ENCODE assay signal across 1 cellular context in genomic region chr6:104940881-104941693, GRCh38.
A peak's percentile ranks its signal among the peaks of the same experiment; 100 is the strongest.
TF ChIP-seq lines count a peak whose summit lies in the region.

No MANE protein-coding gene starts in this region.

TF ChIP-seq in HepG2, 621 proteins besides CTCF, POLR2A, EP300 and RAD21 (continued from another document and continues in another):
- TF ChIP-seq MLXIP (CRISPR knock-in tag; IDR thresholded peaks at IDR 0.05; ENCODE audit: borderline replicate concordance), result peak; percentile 83; the same call in 1 of the 2 replicates
- 0 out of 2 replicates have a peak, but pooled peaks have one; percentile 66 for TF ChIP-seq ZNF276 (CRISPR knock-in tag; IDR thresholded peaks at IDR 0.05; ENCODE audit: low read depth)
- TF ChIP-seq ZNF251 (CRISPR knock-in tag; IDR thresholded peaks at IDR 0.05), result 0 out of 2 replicates have a peak, but pooled peaks have one; percentile 32
- TF ChIP-seq ZNF101 (CRISPR knock-in tag; IDR thresholded peaks at IDR 0.05; ENCODE audit: borderline replicate concordance, low read depth), result no peak
- TF ChIP-seq FOSL1 (CRISPR knock-in tag; IDR thresholded peaks at IDR 0.05; ENCODE audit: borderline replicate concordance), result peak; percentile 52; the same call in 1 of the 2 replicates
- peak; percentile 97 for TF ChIP-seq ZNF543 (CRISPR knock-in tag; IDR thresholded peaks at IDR 0.05)
- TF ChIP-seq DMTF1 (CRISPR knock-in tag; IDR thresholded peaks at IDR 0.05), result no peak
- TF ChIP-seq SNAPC4 (CRISPR knock-in tag; IDR thresholded peaks at IDR 0.05), result no peak
- no peak for TF ChIP-seq AFF4 (CRISPR knock-in tag; IDR thresholded peaks at IDR 0.05)
- peak; percentile 97 for TF ChIP-seq ZNF547 (CRISPR knock-in tag; IDR thresholded peaks at IDR 0.05)
- no peak for TF ChIP-seq ZNF850 (CRISPR knock-in tag; conservative IDR thresholded peaks at IDR 0.05)
- TF ChIP-seq ATM (IDR thresholded peaks at IDR 0.05; ENCODE audit: borderline replicate concordance), result no peak
- peak; percentile 35; the same call in 1 of the 2 replicates for TF ChIP-seq FOXO1 (CRISPR knock-in tag; IDR thresholded peaks at IDR 0.05)
- TF ChIP-seq ZNF343 (CRISPR knock-in tag; IDR thresholded peaks at IDR 0.05), result peak; percentile 85; the same call in 1 of the 2 replicates
- TF ChIP-seq ZNF256 (CRISPR knock-in tag; conservative IDR thresholded peaks at IDR 0.05), result peak; percentile 91
- no peak for TF ChIP-seq ZSCAN30 (CRISPR knock-in tag; IDR thresholded peaks at IDR 0.05)
- peak; percentile 80 for TF ChIP-seq AGO2 (optimal IDR thresholded peaks at IDR 0.05; ENCODE audit: low read depth, low read length)
- peak; percentile 95 for TF ChIP-seq ZNF225 (CRISPR knock-in tag; IDR thresholded peaks at IDR 0.05)
- peak; percentile 66; the same call in 1 of the 2 replicates for TF ChIP-seq MTF1 (CRISPR knock-in tag; IDR thresholded peaks at IDR 0.05)
- 0 out of 2 replicates have a peak, but pooled peaks have one; percentile 78 for TF ChIP-seq PREB (CRISPR knock-in tag; IDR thresholded peaks at IDR 0.05)
- peak; percentile 17; the same call in 1 of the 2 replicates for TF ChIP-seq SOX5 (CRISPR knock-in tag; IDR thresholded peaks at IDR 0.05; ENCODE audit: borderline replicate concordance)
- peak; percentile 54 for TF ChIP-seq REPIN1 (CRISPR knock-in tag; IDR thresholded peaks at IDR 0.05; ENCODE audit: borderline replicate concordance, low read depth)
- no peak for TF ChIP-seq SMARCE1 (IDR thresholded peaks at IDR 0.05; ENCODE audit: borderline replicate concordance)
- peak; percentile 76 for TF ChIP-seq ARID4A (CRISPR knock-in tag; IDR thresholded peaks at IDR 0.05; ENCODE audit: borderline replicate concordance)
- peak; percentile 44; the same call in 1 of the 2 replicates for TF ChIP-seq THRA (CRISPR knock-in tag; IDR thresholded peaks at IDR 0.05; ENCODE audit: borderline replicate concordance)
- TF ChIP-seq MEIS2 (CRISPR knock-in tag; IDR thresholded peaks at IDR 0.05), result peak; percentile 61; the same call in 1 of the 2 replicates
- 0 out of 2 replicates have a peak, but pooled peaks have one; percentile 46 for TF ChIP-seq CHCHD3 (CRISPR knock-in tag; IDR thresholded peaks at IDR 0.05)
- TF ChIP-seq ZNF441 (CRISPR knock-in tag; IDR thresholded peaks at IDR 0.05; ENCODE audit: borderline replicate concordance), result 0 out of 2 replicates have a peak, but pooled peaks have one; percentile 25
